1 cellular context compared by ENCODE assay signal in genomic region chr11:86174101-86175046, GRCh38.
TF ChIP-seq lines count a peak whose summit lies in the region.

No MANE protein-coding gene starts in this region.

TF ChIP-seq in K562, 482 proteins besides CTCF, POLR2A, EP300 and RAD21 (continued from another document and continues in another):
- no peak for TF ChIP-seq HOMEZ (CRISPR knock-in tag; IDR thresholded peaks at IDR 0.05)
- TF ChIP-seq HMGN3 (IDR thresholded peaks at IDR 0.05; ENCODE audit: borderline replicate concordance, extremely low read depth, insufficient read length, low read depth, low read length): no peak
- no peak for TF ChIP-seq MTA3 (IDR thresholded peaks at IDR 0.05; ENCODE audit: borderline replicate concordance)
- TF ChIP-seq ELF1 (tag; IDR thresholded peaks at IDR 0.05): no peak
- TF ChIP-seq NELFE (IDR thresholded peaks at IDR 0.05; ENCODE audit: insufficient read depth, insufficient read length): no peak
- TF ChIP-seq NFYB (IDR thresholded peaks at IDR 0.05; ENCODE audit: extremely low read depth, insufficient read length): no peak
- no peak for TF ChIP-seq KLF13 (tag; IDR thresholded peaks at IDR 0.05; ENCODE audit: borderline replicate concordance, low read depth)
- no peak for TF ChIP-seq GTF2B (IDR thresholded peaks at IDR 0.05; ENCODE audit: extremely low read depth, insufficient read length)
- no peak for TF ChIP-seq DNMT1 (IDR thresholded peaks at IDR 0.05)
- peak; percentile 84 for TF ChIP-seq DPF2 (IDR thresholded peaks at IDR 0.05)
- TF ChIP-seq ZNF354B (CRISPR knock-in tag; IDR thresholded peaks at IDR 0.05): no peak
- no peak for TF ChIP-seq ZNF263 (CRISPR knock-in tag; IDR thresholded peaks at IDR 0.05; ENCODE audit: borderline replicate concordance)
- no peak for TF ChIP-seq BRD9 (IDR thresholded peaks at IDR 0.05; ENCODE audit: low read depth, partially characterized antibody)
- no peak for TF ChIP-seq ZNF12 (CRISPR knock-in tag; IDR thresholded peaks at IDR 0.05)
- no peak for TF ChIP-seq ZNF347 (CRISPR knock-in tag; IDR thresholded peaks at IDR 0.05; ENCODE audit: low read depth)
- peak; percentile 60 for TF ChIP-seq EP400 (IDR thresholded peaks at IDR 0.05)
- TF ChIP-seq SIX5 (IDR thresholded peaks at IDR 0.05; ENCODE audit: borderline replicate concordance in 1 of 2, insufficient read depth in 1 of 2, low read depth in 1 of 2, low read length in 2 of 2): no peak
- peak; percentile 63; the same call in 1 of the 2 replicates for TF ChIP-seq NFE2 (IDR thresholded peaks at IDR 0.05; ENCODE audit: low read depth)
- no peak for TF ChIP-seq BRF1 (IDR thresholded peaks at IDR 0.05; ENCODE audit: borderline replicate concordance, extremely low read depth, insufficient read length)
- no peak for TF ChIP-seq ARID3B (CRISPR knock-in tag; IDR thresholded peaks at IDR 0.05; ENCODE audit: borderline replicate concordance)
- TF ChIP-seq ZNF561 (CRISPR knock-in tag; conservative IDR thresholded peaks at IDR 0.05): no peak
- TF ChIP-seq ZNF785 (CRISPR knock-in tag; IDR thresholded peaks at IDR 0.05): no peak
- no peak for TF ChIP-seq CBX8 (IDR thresholded peaks at IDR 0.05; ENCODE audit: borderline replicate concordance, extremely low read depth, low read depth, low read length, poor library complexity, severe bottlenecking)
- TF ChIP-seq ZKSCAN1 (IDR thresholded peaks at IDR 0.05; ENCODE audit: low read depth, low read length): no peak
- TF ChIP-seq ZSCAN29 (IDR thresholded peaks at IDR 0.05): no peak
- no peak; a peak in 1 of 4 replicates for TF ChIP-seq SRF (CRISPR knock-in tag; IDR thresholded peaks at IDR 0.05)
- TF ChIP-seq CAMTA2 (CRISPR knock-in tag; conservative IDR thresholded peaks at IDR 0.05): 0 out of 2 replicates have a peak, but pooled peaks have one; percentile 52
- TF ChIP-seq SREBF1 (IDR thresholded peaks at IDR 0.05; ENCODE audit: borderline replicate concordance, low read depth, low read length): no peak
- TF ChIP-seq EWSR1 (IDR thresholded peaks at IDR 0.05; ENCODE audit: borderline replicate concordance, low read depth, partially characterized antibody): no peak
- TF ChIP-seq HSF4 (CRISPR knock-in tag; IDR thresholded peaks at IDR 0.05; ENCODE audit: borderline replicate concordance): peak; percentile 86; the same call in 1 of the 2 replicates
- TF ChIP-seq RNF219 (CRISPR knock-in tag; IDR thresholded peaks at IDR 0.05): no peak
- TF ChIP-seq E2F5 (CRISPR knock-in tag; IDR thresholded peaks at IDR 0.05): no peak
- peak; percentile 89 for TF ChIP-seq L3MBTL2 (IDR thresholded peaks at IDR 0.05)
- peak; percentile 86; the same call in 1 of the 2 replicates for TF ChIP-seq DMBX1 (CRISPR knock-in tag; IDR thresholded peaks at IDR 0.05; ENCODE audit: borderline replicate concordance)
- no peak for TF ChIP-seq ZHX1 (conservative IDR thresholded peaks at IDR 0.05; ENCODE audit: low read length)
- TF ChIP-seq HNRNPL (IDR thresholded peaks at IDR 0.05; ENCODE audit: low read depth, low read length): no peak
- peak; percentile 68 for TF ChIP-seq WHSC1 (IDR thresholded peaks at IDR 0.05; ENCODE audit: low read length)
- TF ChIP-seq ZNF224 (CRISPR knock-in tag; IDR thresholded peaks at IDR 0.05): no peak
- TF ChIP-seq ZNF444 (CRISPR knock-in tag; IDR thresholded peaks at IDR 0.05): no peak
- TF ChIP-seq SRSF7 (optimal IDR thresholded peaks at IDR 0.05; ENCODE audit: low read depth, low read length): no peak
- no peak for TF ChIP-seq SNRNP70 (optimal IDR thresholded peaks at IDR 0.05; ENCODE audit: low read depth, low read length)
- TF ChIP-seq MXD1 (CRISPR knock-in tag; IDR thresholded peaks at IDR 0.05; ENCODE audit: borderline replicate concordance, poor library complexity, severe bottlenecking): no peak
- TF ChIP-seq TSHZ1 (CRISPR knock-in tag; IDR thresholded peaks at IDR 0.05): no peak
- TF ChIP-seq SMARCA5 (IDR thresholded peaks at IDR 0.05): no peak
- no peak for TF ChIP-seq ZFPM2 (CRISPR knock-in tag; IDR thresholded peaks at IDR 0.05)
- no peak for TF ChIP-seq PHF8 (IDR thresholded peaks at IDR 0.05; ENCODE audit: borderline replicate concordance, low read length)
- no peak for TF ChIP-seq FOXP1 (CRISPR knock-in tag; IDR thresholded peaks at IDR 0.05)
- no peak for TF ChIP-seq E2F4 (CRISPR knock-in tag; IDR thresholded peaks at IDR 0.05; ENCODE audit: low read depth)
- TF ChIP-seq ATF4 (CRISPR knock-in tag; IDR thresholded peaks at IDR 0.05): peak; percentile 10; the same call in 1 of the 2 replicates
